Comparison of ENCODE assay signal across 8 cellular contexts in the genomic region with DNA sequence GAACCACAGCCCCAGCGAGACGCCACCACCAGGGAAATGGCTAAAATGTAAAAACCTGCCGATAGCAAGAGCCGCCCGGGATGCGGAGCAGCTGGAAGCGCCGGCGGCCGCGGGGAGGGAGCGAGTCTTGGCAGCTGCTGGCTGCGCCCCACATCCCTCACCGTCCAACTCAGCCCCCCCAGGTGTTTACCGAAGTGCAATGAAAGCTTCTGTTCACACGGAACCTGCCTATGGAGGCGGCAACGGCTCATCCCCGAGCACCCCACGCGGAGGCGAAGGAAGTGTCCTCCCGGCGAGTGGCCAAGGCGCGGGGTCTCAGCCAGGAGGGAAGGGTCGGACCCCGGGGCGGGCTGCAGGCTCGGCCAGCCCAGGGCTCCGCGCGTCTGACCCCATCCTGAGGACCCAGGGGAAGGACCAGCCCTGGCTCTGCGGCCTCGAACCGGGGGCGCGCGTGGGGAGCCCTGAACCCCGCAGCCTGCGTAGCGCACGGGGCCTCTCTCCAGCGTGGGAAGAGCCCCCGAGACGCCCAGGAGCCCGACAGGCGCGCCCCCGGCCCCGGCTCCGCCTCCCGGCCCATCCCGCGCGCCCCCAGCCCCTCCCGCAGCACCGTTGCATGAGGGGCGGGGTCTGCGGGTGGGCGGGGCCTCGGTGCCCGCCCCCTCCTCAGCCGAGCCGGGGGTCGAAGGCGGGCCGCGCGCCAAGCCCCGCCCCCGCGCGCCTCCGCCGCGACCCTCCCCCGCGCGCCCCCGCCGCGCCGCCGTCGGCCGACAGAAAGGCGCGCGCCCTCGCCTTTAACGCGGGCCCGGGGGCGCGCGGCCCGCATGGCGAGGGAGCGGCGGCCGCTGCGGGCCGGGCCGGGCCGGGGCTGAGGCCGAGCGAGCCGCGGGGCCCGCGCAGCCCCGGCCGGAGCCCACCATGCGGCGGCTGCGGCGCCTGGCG. TPM values are rescaled to one million over a fixed set of nuclear protein-coding genes. Genes with fewer than 3 reads are reported as not detected.
DNase-seq lines count a peak whose midpoint lies in the region; ATAC-seq and TF ChIP-seq lines count a peak whose summit lies in the region.

A gene (plus strand): TSS at position 822 of the 939 bp plus-strand sequence. CDS start 94 bp downstream, at position 916.

- TF ChIP-seq CTCF in Panc1 (IDR thresholded peaks at IDR 0.05) = no peak
- no peak for TF ChIP-seq CTCF in epithelial cell of esophagus (IDR thresholded peaks at IDR 0.05; ENCODE audit: insufficient read depth, low read depth, low read length, missing control alignments)

- peak within 1 kb of the TSS; percentile 99 for H2BK15ac ChIP-seq in neuronal stem cell (ENCODE audit: low read length)

- H4K91ac ChIP-seq in neuronal stem cell (ENCODE audit: low read depth, low read length, poor library complexity) = no peak within 1 kb of the TSS

- peaks cover 17% of the 10 kb centered on the region for H3K79me1 ChIP-seq in neuronal stem cell (ENCODE audit: low read depth, low read length)

- peak within 1 kb of the TSS; percentile 89 for H2AFZ ChIP-seq in neuronal stem cell (ENCODE audit: low read length)

- no peak for DNase-seq in activated T-cell treated with anti-CD3 and anti-CD28 coated beads, Interleukin-2, amount 50 U/mL, for 24 hours
- DNase-seq in activated T-cell treated with anti-CD3 and anti-CD28 coated beads, Interleukin-2, amount 50 U/mL, for 1 hour = no peak
- DNase-seq in Panc1 (ENCODE audit: low read depth, low spot score) (no peak), epithelial cell of esophagus (ENCODE audit: low read depth) (no peak), neuronal stem cell (ENCODE audit: low spot score) (peak; percentile 85), NOMO-1 (lab: John Stamatoyannopoulos, UW; ENCODE audit: unreplicated experiment in 2 of 2) (no peak)

- peak within 1 kb of the TSS; percentile 98 for H3K14ac ChIP-seq in neuronal stem cell (ENCODE audit: low read length)

- peak within 1 kb of the TSS; percentile 97 for H3K18ac ChIP-seq in neuronal stem cell (ENCODE audit: low read length)

- no peaks in the 10 kb centered on the region for H3K36me3 ChIP-seq in Panc1 (ENCODE audit: control insufficient read depth, insufficient read depth, low read length)
- peaks cover 0 to 6% of the 10 kb centered on the region in 2 donors for H3K36me3 ChIP-seq in neuronal stem cell (replicated peaks in 1 of 2; ENCODE audit: control insufficient read depth in 2 of 2, insufficient read depth in 2 of 2, low read length in 2 of 2)

- peak within 1 kb of the TSS; percentile 84 for H2BK12ac ChIP-seq in neuronal stem cell (ENCODE audit: low read length)

- ATAC-seq in Panc1 (0 out of 2 replicates have a peak, but pooled peaks have one; percentile 28), GM18868 (IDR thresholded peaks at IDR 0.05; ENCODE audit: unreplicated experiment) (no peak), HG03095 (IDR thresholded peaks at IDR 0.05; ENCODE audit: unreplicated experiment) (no peak)

- H3K4me1 ChIP-seq in Panc1 (ENCODE audit: control insufficient read depth, insufficient read depth, low read length) = peaks cover 6% of the 10 kb centered on the region
- H3K4me1 ChIP-seq in neuronal stem cell (ENCODE audit: control insufficient read depth in 2 of 2, insufficient read depth in 1 of 2, low read depth in 1 of 2, low read length in 2 of 2) = peaks cover 8 to 23% of the 10 kb centered on the region in 2 donors

- H2AK5ac ChIP-seq in neuronal stem cell (ENCODE audit: low read depth, low read length) = peak within 1 kb of the TSS; percentile 97

- in situ Hi-C loops in Panc1 (cut with HindIII; ENCODE audit: low pct_unique_long_range_greater_than_20kb, low sequenced_read_pairs) = no loop called here

- CTCF ChIA-PET in Panc1 (lab: Charles Lee) = no interaction called here

- H3K4me3 ChIP-seq in Panc1 (ENCODE audit: low read depth in 2 of 2, low read length in 2 of 2) = peak within 1 kb of the TSS; percentile 39 to 47
- H3K4me3 ChIP-seq in epithelial cell of esophagus (ENCODE audit: low read length) = peak within 1 kb of the TSS; percentile 15
- peak within 1 kb of the TSS; percentile 82 to 97 for H3K4me3 ChIP-seq in neuronal stem cell (ENCODE audit: low read length in 2 of 2)

- peaks cover 52% of the 10 kb centered on the region for H3K27me3 Mint-ChIP-seq in activated T-cell treated with anti-CD3 and anti-CD28 coated beads, Interleukin-2, amount 50 U/mL, for 24 hours

- H3K27ac Mint-ChIP-seq in activated T-cell treated with anti-CD3 and anti-CD28 coated beads, Interleukin-2, amount 50 U/mL, for 24 hours = no peak within 1 kb of the TSS

- H3K4me2 ChIP-seq in neuronal stem cell (ENCODE audit: insufficient read depth, low read length, poor library complexity, severe bottlenecking) = peak within 1 kb of the TSS; percentile 100

- peaks cover 4% of the 10 kb centered on the region for H3K4me1 Mint-ChIP-seq in activated T-cell treated with anti-CD3 and anti-CD28 coated beads, Interleukin-2, amount 50 U/mL, for 24 hours (ENCODE audit: low read depth)

- no peak within 1 kb of the TSS for H2BK5ac ChIP-seq in neuronal stem cell (ENCODE audit: low read length)

- BruUV-seq in Panc1 (replicated peaks; lab: Mats Ljungman, UMichigan) = no TSS peak

- no peaks in the 10 kb centered on the region for H3K36me3 Mint-ChIP-seq in activated T-cell treated with anti-CD3 and anti-CD28 coated beads, Interleukin-2, amount 50 U/mL, for 24 hours (ENCODE audit: low read depth)

- H3K4ac ChIP-seq in neuronal stem cell (ENCODE audit: low read length) = no peak within 1 kb of the TSS

- peak within 1 kb of the TSS; percentile 93 for H3K23ac ChIP-seq in neuronal stem cell (ENCODE audit: low read depth, low read length, poor library complexity)

- peak within 1 kb of the TSS; percentile 47 for H2BK120ac ChIP-seq in neuronal stem cell (ENCODE audit: low read depth, low read length)

- no peak within 1 kb of the TSS for H4K8ac ChIP-seq in neuronal stem cell (ENCODE audit: low read depth, low read length)

- peak within 1 kb of the TSS; percentile 35 for H3K4me3 Mint-ChIP-seq in activated T-cell treated with anti-CD3 and anti-CD28 coated beads, Interleukin-2, amount 50 U/mL, for 24 hours

- H3K9me3 ChIP-seq in Panc1 (ENCODE audit: control insufficient read depth, insufficient read depth, low read depth, low read length) (no peaks in the 10 kb centered on the region), neuronal stem cell (replicated peaks in 1 of 2; ENCODE audit: control insufficient read depth in 2 of 2, insufficient read depth in 1 of 2, low read depth in 1 of 2, low read length in 2 of 2) (no peaks in the 10 kb centered on the region)

- H3K27ac ChIP-seq in Panc1 (ENCODE audit: low read length) (no peak within 1 kb of the TSS), neuronal stem cell (replicated peaks; ENCODE audit: low read length) (no peak within 1 kb of the TSS)

- H3K27me3 ChIP-seq in Panc1 (ENCODE audit: control insufficient read depth, insufficient read depth, low read length) (no peaks in the 10 kb centered on the region), neuronal stem cell (ENCODE audit: control insufficient read depth in 3 of 3, insufficient read depth in 3 of 3, low read depth in 1 of 3, low read length in 3 of 3) (peaks cover 0 to 33% (median 7%) of the 10 kb centered on the region in 3 experiments)

- peak within 1 kb of the TSS; percentile 88 for H3K9ac ChIP-seq in neuronal stem cell (ENCODE audit: low read depth, low read length, poor library complexity)

- WGBS in neuronal stem cell (ENCODE audit: extremely low coverage in 2 of 2, insufficient read length in 2 of 2, insufficient replicate concordance in 1 of 2), 2 donors = no CpG with 5 or more reads among the region's 119 CpGs

- H3K9me3 Mint-ChIP-seq in activated T-cell treated with anti-CD3 and anti-CD28 coated beads, Interleukin-2, amount 50 U/mL, for 24 hours = no peaks in the 10 kb centered on the region

- intact Hi-C loops in Panc1 (cut with micrococcal nuclease; ENCODE audit: unreplicated experiment) = no loop called here

- POLR2A ChIA-PET in Panc1 (lab: Charles Lee) = no interaction called here

RNA-seq across cellular contexts. Expression of the gene that starts here (rescaled TPM):
- 10.6 TPM for total RNA-seq in Panc1 (2021; ENCODE audit: unreplicated experiment)
- polyA plus RNA-seq in Panc1 (2012; ENCODE audit: insufficient read length) = 26.9 TPM
- polyA plus RNA-seq in neuronal stem cell (2013, experiment 1 of 2) = 40.0 TPM
- polyA plus RNA-seq in neuronal stem cell (2013, experiment 2 of 2) = 39.1 TPM

Comparison
In these comparisons a context has a peak if more than half of its experiments do, and no peak if none do; other contexts are left out.
1. H3K4me3 ChIP-seq: peak in every context shown above with its lines; median percentile 90 in neuronal stem cell; 43 in Panc1; 15 in epithelial cell of esophagus.